In genomic region chr6:28867078-28867414, GRCh38 we compare ENCODE assay signal across 8 cellular contexts. TPM values are rescaled to one million over a fixed set of nuclear protein-coding genes. Genes with fewer than 3 reads are reported as not detected.
A peak's percentile ranks its signal among the peaks of the same experiment; 100 is the strongest.
DNase-seq lines count a peak whose midpoint lies in the region; ATAC-seq and TF ChIP-seq lines count a peak whose summit lies in the region.

No MANE protein-coding gene starts in this region.

- in situ Hi-C loops in GM13976 (cut with MboI; ENCODE audit: low sequenced_read_pairs, unreplicated experiment), result no loop called here

- H3K36me3 Mint-ChIP-seq in activated naive CD4-positive, alpha-beta T cell treated with anti-CD3 and anti-CD28 coated beads, Interleukin-2, amount 10 ng/mL, durations not matched to agents 7 days and 5 days, result peaks cover 12% of the 10 kb centered on the region
- peaks cover 3% of the 10 kb centered on the region for H3K36me3 Mint-ChIP-seq in activated naive CD8-positive, alpha-beta T cell treated with anti-CD3 and anti-CD28 coated beads, Interleukin-2, amount 10 ng/mL, durations not matched to agents 7 days and 5 days
- H3K36me3 Mint-ChIP-seq in stimulated activated effector memory CD8-positive, alpha-beta T cell treated with anti-CD3 and anti-CD28 coated beads, Interleukin-12 subunit alpha, Interleukin-12 subunit beta, amount 100 ng/mL, for 72 hours, result peaks cover 36% of the 10 kb centered on the region

- peaks cover 9% of the 10 kb centered on the region for H3K27me3 Mint-ChIP-seq in activated naive CD4-positive, alpha-beta T cell treated with anti-CD3 and anti-CD28 coated beads, Interleukin-2, amount 10 ng/mL, durations not matched to agents 7 days and 5 days
- H3K27me3 Mint-ChIP-seq in activated naive CD8-positive, alpha-beta T cell treated with anti-CD3 and anti-CD28 coated beads, Interleukin-2, amount 10 ng/mL, durations not matched to agents 7 days and 5 days, result no peaks in the 10 kb centered on the region

- H3K4me3 ChIP-seq in iPS-20b (ENCODE audit: low read length), result peak overlapping the region; percentile 61

- no peak overlapping the region for H3K27ac ChIP-seq in iPS-20b (ENCODE audit: low read length)

- no peaks in the 10 kb centered on the region for H3K36me3 ChIP-seq in iPS-20b (ENCODE audit: insufficient read depth, low read depth, low read length)

- peak overlapping the region; percentile 78 for H3K4me3 Mint-ChIP-seq in activated naive CD4-positive, alpha-beta T cell treated with anti-CD3 and anti-CD28 coated beads, Interleukin-2, amount 10 ng/mL, durations not matched to agents 7 days and 5 days
- H3K4me3 Mint-ChIP-seq in activated naive CD8-positive, alpha-beta T cell treated with anti-CD3 and anti-CD28 coated beads, Interleukin-2, amount 10 ng/mL, durations not matched to agents 7 days and 5 days, result peak overlapping the region; percentile 84
- H3K4me3 Mint-ChIP-seq in stimulated activated effector memory CD8-positive, alpha-beta T cell treated with anti-CD3 and anti-CD28 coated beads, Interleukin-12 subunit alpha, Interleukin-12 subunit beta, amount 100 ng/mL, for 72 hours, result peak overlapping the region; percentile 90

- TF ChIP-seq CTCF in GM13976 (IDR thresholded peaks at IDR 0.05; ENCODE audit: borderline replicate concordance, control extremely low read depth, extremely low read depth, insufficient read depth, missing control alignments), result no peak

- ATAC-seq in activated naive CD8-positive, alpha-beta T cell treated with anti-CD3 and anti-CD28 coated beads, Interleukin-2, amount 10 ng/mL, durations not matched to agents 7 days and 5 days (ENCODE audit: low read depth), result peak; percentile 17
- ATAC-seq in stimulated activated effector memory CD8-positive, alpha-beta T cell treated with anti-CD3 and anti-CD28 coated beads, Interleukin-12 subunit alpha, Interleukin-12 subunit beta, amount 100 ng/mL, for 72 hours, result peak; percentile 52

- CTCF ChIA-PET in activated naive CD4-positive, alpha-beta T cell treated with anti-CD3 and anti-CD28 coated beads, Interleukin-2, amount 10 ng/mL, durations not matched to agents 7 days and 5 days (lab: Charles Lee), result interaction anchor here (1.2 kb wide), 1 partner anchor 149 kb away, joined by 7 read pairs; no protein-coding TSS in a partner anchor

- POLR2A ChIA-PET in activated naive CD8-positive, alpha-beta T cell treated with anti-CD3 and anti-CD28 coated beads, Interleukin-2, amount 10 ng/mL, durations not matched to agents 7 days and 5 days (lab: Charles Lee), result interaction anchor here (1.3 to 7.4 kb wide), 17 partner anchors 9 to 1059 kb away, joined by 3 to 64 read pairs (median 8); partner anchors contain the start of gene TRIM27

- DNase-seq in activated naive CD4-positive, alpha-beta T cell treated with anti-CD3 and anti-CD28 coated beads, Interleukin-2, amount 10 ng/mL, durations not matched to agents 7 days and 5 days, result peak; percentile 30
- DNase-seq in activated naive CD4-positive, alpha-beta T cell (lab: John Stamatoyannopoulos, UW), result no peak
- peak; percentile 35 for DNase-seq in LHCN-M2 (ENCODE audit: low read depth)
- DNase-seq in activated naive CD8-positive, alpha-beta T cell treated with anti-CD3 and anti-CD28 coated beads, Interleukin-2, amount 10 ng/mL, durations not matched to agents 7 days and 5 days, result peak; percentile 37
- no peak for DNase-seq in stimulated activated effector memory CD8-positive, alpha-beta T cell treated with anti-CD3 and anti-CD28 coated beads, Interleukin-12 subunit alpha, Interleukin-12 subunit beta, amount 100 ng/mL, for 72 hours (ENCODE audit: low spot score in 2 of 2)
- no peak for DNase-seq in GM13976 (ENCODE audit: low spot score)
- DNase-seq in epidermal melanocyte (ENCODE audit: insufficient read length, low spot score), result no peak

- H3K4me1 Mint-ChIP-seq in activated naive CD4-positive, alpha-beta T cell treated with anti-CD3 and anti-CD28 coated beads, Interleukin-2, amount 10 ng/mL, durations not matched to agents 7 days and 5 days, result peaks cover 45% of the 10 kb centered on the region
- H3K4me1 Mint-ChIP-seq in activated naive CD8-positive, alpha-beta T cell treated with anti-CD3 and anti-CD28 coated beads, Interleukin-2, amount 10 ng/mL, durations not matched to agents 7 days and 5 days, result peaks cover 32% of the 10 kb centered on the region
- H3K4me1 Mint-ChIP-seq in stimulated activated effector memory CD8-positive, alpha-beta T cell treated with anti-CD3 and anti-CD28 coated beads, Interleukin-12 subunit alpha, Interleukin-12 subunit beta, amount 100 ng/mL, for 72 hours, result peaks cover 37% of the 10 kb centered on the region

- peak overlapping the region; percentile 26; the same call in 1 of the 2 replicates for H3K9ac ChIP-seq in iPS-20b (ENCODE audit: low read depth, low read length)

- peaks cover 3% of the 10 kb centered on the region; the same call in 1 of the 2 replicates for H3K4me1 ChIP-seq in iPS-20b (ENCODE audit: insufficient read depth, low read length)

- peaks cover 14% of the 10 kb centered on the region; the same call in 1 of the 2 replicates for H3K9me3 ChIP-seq in iPS-20b (ENCODE audit: insufficient read depth, low read depth, low read length)

- peak overlapping the region; percentile 94 for H3K27ac Mint-ChIP-seq in activated naive CD4-positive, alpha-beta T cell treated with anti-CD3 and anti-CD28 coated beads, Interleukin-2, amount 10 ng/mL, durations not matched to agents 7 days and 5 days
- H3K27ac Mint-ChIP-seq in activated naive CD8-positive, alpha-beta T cell treated with anti-CD3 and anti-CD28 coated beads, Interleukin-2, amount 10 ng/mL, durations not matched to agents 7 days and 5 days, result peak overlapping the region; percentile 93
- peak overlapping the region; percentile 86 for H3K27ac Mint-ChIP-seq in stimulated activated effector memory CD8-positive, alpha-beta T cell treated with anti-CD3 and anti-CD28 coated beads, Interleukin-12 subunit alpha, Interleukin-12 subunit beta, amount 100 ng/mL, for 72 hours

- peaks cover 14% of the 10 kb centered on the region; the same call in 1 of the 2 replicates for H3K27me3 ChIP-seq in iPS-20b (ENCODE audit: insufficient read depth, low read length)

- peaks cover 11% of the 10 kb centered on the region for H3K9me3 Mint-ChIP-seq in activated naive CD4-positive, alpha-beta T cell treated with anti-CD3 and anti-CD28 coated beads, Interleukin-2, amount 10 ng/mL, durations not matched to agents 7 days and 5 days
- peaks cover 7% of the 10 kb centered on the region for H3K9me3 Mint-ChIP-seq in activated naive CD8-positive, alpha-beta T cell treated with anti-CD3 and anti-CD28 coated beads, Interleukin-2, amount 10 ng/mL, durations not matched to agents 7 days and 5 days
- H3K9me3 Mint-ChIP-seq in stimulated activated effector memory CD8-positive, alpha-beta T cell treated with anti-CD3 and anti-CD28 coated beads, Interleukin-12 subunit alpha, Interleukin-12 subunit beta, amount 100 ng/mL, for 72 hours, result peaks cover 6% of the 10 kb centered on the region

RNA-seq across cellular contexts. Expression of gene TRIM27, which starts 56.7 kb away (rescaled TPM):
- 64.4 and 71.2 TPM in 2 replicates for total RNA-seq in LHCN-M2 (2014; rRNA removed)
- polyA plus RNA-seq in LHCN-M2 (2012), result 31.3 TPM
- 10 to 100 TPM; 64.4 to 67.1 TPM for total RNA-seq in activated naive CD8-positive, alpha-beta T cell treated with anti-CD3 and anti-CD28 coated beads, Interleukin-2, amount 10 ng/mL, durations not matched to agents 7 days and 5 days

Comparison
In these comparisons a context has a peak if more than half of its experiments do, and no peak if none do; other contexts are left out.
1. DNase-seq: peak in activated naive CD4-positive, alpha-beta T cell treated with anti-CD3 and anti-CD28 coated beads, Interleukin-2, amount 10 ng/mL, durations not matched to agents 7 days and 5 days (single experiment), LHCN-M2 (single experiment) and activated naive CD8-positive, alpha-beta T cell treated with anti-CD3 and anti-CD28 coated beads, Interleukin-2, amount 10 ng/mL, durations not matched to agents 7 days and 5 days (single experiment); none in activated naive CD4-positive, alpha-beta T cell (0 of 4), stimulated activated effector memory CD8-positive, alpha-beta T cell treated with anti-CD3 and anti-CD28 coated beads, Interleukin-12 subunit alpha, Interleukin-12 subunit beta, amount 100 ng/mL, for 72 hours (0 of 2), GM13976 (single experiment) and epidermal melanocyte (single experiment).
2. Peak in every context shown above with its lines, with median percentiles within 50 percentile points of each other: H3K27ac Mint-ChIP-seq and H3K4me3 Mint-ChIP-seq.